3 cellular contexts compared by ENCODE assay signal in genomic region chr3:166697495-166697894, GRCh38.
TF ChIP-seq lines count a peak whose summit lies in the region.

No MANE protein-coding gene starts in this region.

TF ChIP-seq in HepG2, 621 proteins besides CTCF, POLR2A, EP300 and RAD21:
- TF ChIP-seq NFE2L2 (IDR thresholded peaks at IDR 0.05; ENCODE audit: low read length) (no peak), MAFF (IDR thresholded peaks at IDR 0.05; ENCODE audit: low read depth, low read length) (peak; percentile 81), MTERF4 (CRISPR knock-in tag; IDR thresholded peaks at IDR 0.05) (no peak), SNRNP70 (IDR thresholded peaks at IDR 0.05; ENCODE audit: low read depth, low read length) (no peak), ESRRA (CRISPR knock-in tag; IDR thresholded peaks at IDR 0.05; ENCODE audit: low read depth) (no peak), MAFK (conservative IDR thresholded peaks at IDR 0.05 in 1 of 2, IDR thresholded peaks at IDR 0.05 in 1 of 2; ENCODE audit: low read length in 2 of 2) (peak; percentile 71 to 86)
- TF ChIP-seq, protein P1, sequence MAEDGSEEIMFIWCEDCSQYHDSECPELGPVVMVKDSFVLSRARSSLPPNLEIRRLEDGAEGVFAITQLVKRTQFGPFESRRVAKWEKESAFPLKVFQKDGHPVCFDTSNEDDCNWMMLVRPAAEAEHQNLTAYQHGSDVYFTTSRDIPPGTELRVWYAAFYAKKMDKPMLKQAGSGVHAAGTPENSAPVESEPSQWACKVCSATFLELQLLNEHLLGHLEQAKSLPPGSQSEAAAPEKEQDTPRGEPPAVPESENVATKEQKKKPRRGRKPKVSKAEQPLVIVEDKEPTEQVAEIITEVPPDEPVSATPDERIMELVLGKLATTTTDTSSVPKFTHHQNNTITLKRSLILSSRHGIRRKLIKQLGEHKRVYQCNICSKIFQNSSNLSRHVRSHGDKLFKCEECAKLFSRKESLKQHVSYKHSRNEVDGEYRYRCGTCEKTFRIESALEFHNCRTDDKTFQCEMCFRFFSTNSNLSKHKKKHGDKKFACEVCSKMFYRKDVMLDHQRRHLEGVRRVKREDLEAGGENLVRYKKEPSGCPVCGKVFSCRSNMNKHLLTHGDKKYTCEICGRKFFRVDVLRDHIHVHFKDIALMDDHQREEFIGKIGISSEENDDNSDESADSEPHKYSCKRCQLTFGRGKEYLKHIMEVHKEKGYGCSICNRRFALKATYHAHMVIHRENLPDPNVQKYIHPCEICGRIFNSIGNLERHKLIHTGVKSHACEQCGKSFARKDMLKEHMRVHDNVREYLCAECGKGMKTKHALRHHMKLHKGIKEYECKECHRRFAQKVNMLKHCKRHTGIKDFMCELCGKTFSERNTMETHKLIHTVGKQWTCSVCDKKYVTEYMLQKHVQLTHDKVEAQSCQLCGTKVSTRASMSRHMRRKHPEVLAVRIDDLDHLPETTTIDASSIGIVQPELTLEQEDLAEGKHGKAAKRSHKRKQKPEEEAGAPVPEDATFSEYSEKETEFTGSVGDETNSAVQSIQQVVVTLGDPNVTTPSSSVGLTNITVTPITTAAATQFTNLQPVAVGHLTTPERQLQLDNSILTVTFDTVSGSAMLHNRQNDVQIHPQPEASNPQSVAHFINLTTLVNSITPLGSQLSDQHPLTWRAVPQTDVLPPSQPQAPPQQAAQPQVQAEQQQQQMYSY (CRISPR knock-in tag; IDR thresholded peaks at IDR 0.05): no peak
- TF ChIP-seq, protein P2, sequence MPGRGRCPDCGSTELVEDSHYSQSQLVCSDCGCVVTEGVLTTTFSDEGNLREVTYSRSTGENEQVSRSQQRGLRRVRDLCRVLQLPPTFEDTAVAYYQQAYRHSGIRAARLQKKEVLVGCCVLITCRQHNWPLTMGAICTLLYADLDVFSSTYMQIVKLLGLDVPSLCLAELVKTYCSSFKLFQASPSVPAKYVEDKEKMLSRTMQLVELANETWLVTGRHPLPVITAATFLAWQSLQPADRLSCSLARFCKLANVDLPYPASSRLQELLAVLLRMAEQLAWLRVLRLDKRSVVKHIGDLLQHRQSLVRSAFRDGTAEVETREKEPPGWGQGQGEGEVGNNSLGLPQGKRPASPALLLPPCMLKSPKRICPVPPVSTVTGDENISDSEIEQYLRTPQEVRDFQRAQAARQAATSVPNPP (CRISPR knock-in tag; IDR thresholded peaks at IDR 0.05): no peak

TF ChIP-seq in IMR-90, 13 proteins besides CTCF, POLR2A, EP300 and RAD21:
- no peak for TF ChIP-seq CHD1 (IDR thresholded peaks at IDR 0.05; ENCODE audit: low read depth, low read length)
- TF ChIP-seq BHLHE40 (IDR thresholded peaks at IDR 0.05; ENCODE audit: low read depth, low read length): no peak
- TF ChIP-seq RFX5 (IDR thresholded peaks at IDR 0.05; ENCODE audit: low read depth, low read length): no peak
- peak; percentile 79 for TF ChIP-seq MAFK (IDR thresholded peaks at IDR 0.05; ENCODE audit: low read depth, low read length)

TF ChIP-seq in K562, 482 proteins besides CTCF, POLR2A, EP300 and RAD21:
- no peak for TF ChIP-seq ZKSCAN1 (IDR thresholded peaks at IDR 0.05; ENCODE audit: low read depth, low read length)
- no peak for TF ChIP-seq ZNF146 (CRISPR knock-in tag; IDR thresholded peaks at IDR 0.05; ENCODE audit: unreplicated experiment)
- no peak for TF ChIP-seq SMARCB1 (IDR thresholded peaks at IDR 0.05; ENCODE audit: insufficient read length, low read depth)
- peak; percentile 37; the same call in 1 of the 2 replicates for TF ChIP-seq MAFG (tag; conservative IDR thresholded peaks at IDR 0.05)
- TF ChIP-seq XRCC5 (IDR thresholded peaks at IDR 0.05; ENCODE audit: low read depth, low read length): no peak
- TF ChIP-seq ZNF79 (CRISPR knock-in tag; IDR thresholded peaks at IDR 0.05; ENCODE audit: low read depth): no peak
- no peak for TF ChIP-seq PHF21A (IDR thresholded peaks at IDR 0.05; ENCODE audit: borderline replicate concordance, low read depth)
- TF ChIP-seq C11orf30 (IDR thresholded peaks at IDR 0.05; ENCODE audit: low read depth): peak; percentile 16; the same call in 1 of the 2 replicates
- no peak for TF ChIP-seq ZBTB17 (CRISPR knock-in tag; IDR thresholded peaks at IDR 0.05)
- TF ChIP-seq ZNF316 (IDR thresholded peaks at IDR 0.05): peak; percentile 50; the same call in 1 of the 2 replicates
- TF ChIP-seq FOS (IDR thresholded peaks at IDR 0.05; ENCODE audit: extremely low read depth, insufficient read length): no peak
- no peak for TF ChIP-seq SMARCA4 (IDR thresholded peaks at IDR 0.05)
- TF ChIP-seq, protein P3, sequence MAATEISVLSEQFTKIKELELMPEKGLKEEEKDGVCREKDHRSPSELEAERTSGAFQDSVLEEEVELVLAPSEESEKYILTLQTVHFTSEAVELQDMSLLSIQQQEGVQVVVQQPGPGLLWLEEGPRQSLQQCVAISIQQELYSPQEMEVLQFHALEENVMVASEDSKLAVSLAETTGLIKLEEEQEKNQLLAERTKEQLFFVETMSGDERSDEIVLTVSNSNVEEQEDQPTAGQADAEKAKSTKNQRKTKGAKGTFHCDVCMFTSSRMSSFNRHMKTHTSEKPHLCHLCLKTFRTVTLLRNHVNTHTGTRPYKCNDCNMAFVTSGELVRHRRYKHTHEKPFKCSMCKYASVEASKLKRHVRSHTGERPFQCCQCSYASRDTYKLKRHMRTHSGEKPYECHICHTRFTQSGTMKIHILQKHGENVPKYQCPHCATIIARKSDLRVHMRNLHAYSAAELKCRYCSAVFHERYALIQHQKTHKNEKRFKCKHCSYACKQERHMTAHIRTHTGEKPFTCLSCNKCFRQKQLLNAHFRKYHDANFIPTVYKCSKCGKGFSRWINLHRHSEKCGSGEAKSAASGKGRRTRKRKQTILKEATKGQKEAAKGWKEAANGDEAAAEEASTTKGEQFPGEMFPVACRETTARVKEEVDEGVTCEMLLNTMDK (IDR thresholded peaks at IDR 0.05; ENCODE audit: borderline replicate concordance, insufficient read depth, low read depth, low read length, poor library complexity, severe bottlenecking): no peak
- peak; percentile 34; the same call in 1 of the 2 replicates for TF ChIP-seq MAFK (IDR thresholded peaks at IDR 0.05; ENCODE audit: low read length)
- no peak for TF ChIP-seq ZNF384 (IDR thresholded peaks at IDR 0.05; ENCODE audit: low read depth, low read length)
- TF ChIP-seq MAFF (IDR thresholded peaks at IDR 0.05; ENCODE audit: low read length): peak; percentile 37
